13 cellular contexts compared by ENCODE assay signal in the genomic region with DNA sequence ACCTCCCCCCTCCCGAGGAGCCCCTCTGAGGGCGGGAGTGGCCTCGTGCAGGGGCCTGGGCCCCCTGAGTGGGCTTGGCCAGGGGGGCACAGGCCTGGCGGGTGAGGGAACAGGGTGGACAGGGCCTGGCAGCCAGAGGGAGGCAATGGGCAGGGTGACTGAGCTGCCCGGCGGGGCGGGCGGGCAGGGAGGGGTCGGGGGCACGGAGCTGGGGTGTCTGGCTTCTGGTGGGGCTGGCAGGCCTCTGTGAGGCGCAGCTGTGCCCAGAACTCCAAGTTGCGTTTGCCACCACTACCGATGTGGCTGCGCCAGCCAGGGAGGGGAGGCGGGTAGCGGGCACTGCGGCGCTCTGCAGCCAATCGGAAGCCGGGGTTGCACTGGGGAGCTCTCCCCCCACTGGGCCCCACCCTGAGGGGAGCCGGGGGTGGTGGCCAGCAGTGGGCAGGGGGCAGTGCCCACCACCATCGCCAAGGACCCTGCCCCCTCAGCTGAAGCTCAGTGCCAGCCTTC. TPM values are rescaled to one million over a fixed set of nuclear protein-coding genes. Genes with fewer than 3 reads are reported as not detected.
DNase-seq lines count a peak whose midpoint lies in the region; TF ChIP-seq lines count a peak whose summit lies in the region.
"Had no signal": no experiment of that assay in that cellular context is flagged by ENCODE, and none has a peak within 500 bp of the region (broad histone marks: within the 10 kb centered on the region; RNA-seq: fewer than 3 reads in every experiment).

No MANE protein-coding gene starts in this region.

- H3K36me3 Mint-ChIP-seq in brain (peaks cover 4% of the 10 kb centered on the region), Calu3 (ENCODE audit: insufficient read depth, unreplicated experiment) (no peaks in the 10 kb centered on the region)
- H3K36me3 Mint-ChIP-seq: WTC11 had no signal

- DNase-seq in C1 segment of cervical spinal cord (lab: John Stamatoyannopoulos, UW) (peak in 13 of 14 donors; percentile 48 to 99 (median 90)), Calu3 (no peak), BE2C (no peak), NCI-H1436 treated with DMSO at 0.1 percent for 48 hours (lab: John Stamatoyannopoulos, UW) (no peak)
- no peak for DNase-seq in activated CD4-positive, alpha-beta T cell treated with anti-CD3 and anti-CD28 coated beads for 4 hours
- DNase-seq: activated naive CD4-positive, alpha-beta T cell; effector memory CD8-positive, alpha-beta T cell; NCI-H2081 treated with DMSO at 0.1 percent for 48 hours; retina had no signal

- no peaks in the 10 kb centered on the region for H3K9me3 ChIP-seq in skeletal muscle tissue (ENCODE audit: control insufficient read depth in 3 of 3, low read length in 3 of 3)
- H3K9me3 ChIP-seq in BE2C: no peaks in the 10 kb centered on the region

- H3K9me3 Mint-ChIP-seq in brain (peaks cover 0 to 7% (median 0%) of the 10 kb centered on the region in 5 experiments), Calu3 (ENCODE audit: low read depth, unreplicated experiment) (no peaks in the 10 kb centered on the region)
- H3K9me3 Mint-ChIP-seq: effector memory CD8-positive, alpha-beta T cell; WTC11 had no signal

- H3K4me1 Mint-ChIP-seq in brain (peaks cover 11% of the 10 kb centered on the region), Calu3 (ENCODE audit: low read depth, unreplicated experiment) (no peaks in the 10 kb centered on the region)
- H3K4me1 Mint-ChIP-seq: WTC11 had no signal

- peaks cover 80 to 91% (median 89%) of the 10 kb centered on the region in 3 donors for H3K4me1 ChIP-seq in skeletal muscle tissue (ENCODE audit: control insufficient read depth in 3 of 3, insufficient read depth in 3 of 3, low read length in 3 of 3)
- H3K4me1 ChIP-seq in BE2C: no peaks in the 10 kb centered on the region

- H3K27ac ChIP-seq in layer of hippocampus (ENCODE audit: low read depth, low read length): peak overlapping the region; percentile 97
- H3K27ac ChIP-seq in skeletal muscle tissue (ENCODE audit: low read depth, low read length): peak overlapping the region; percentile 99

- H3K4me3 ChIP-seq in skeletal muscle tissue (ENCODE audit: low read length in 3 of 3) (peak overlapping the region; percentile 56 to 68 (median 62)), BE2C (ENCODE audit: low read depth, low read length) (no peak overlapping the region)

- no TSS peak for BruUV-seq in Calu3 (replicated peaks; lab: Mats Ljungman, UMichigan)

- H3K27me3 ChIP-seq in layer of hippocampus (ENCODE audit: control insufficient read depth, insufficient read depth, low read length) (no peaks in the 10 kb centered on the region), skeletal muscle tissue (ENCODE audit: control insufficient read depth in 3 of 3, insufficient read depth in 3 of 3, low read length in 3 of 3) (no peaks in the 10 kb centered on the region), BE2C (no peaks in the 10 kb centered on the region)

- H3K36me3 ChIP-seq in skeletal muscle tissue (ENCODE audit: control insufficient read depth in 3 of 3, insufficient read depth in 3 of 3, low read length in 3 of 3) (peaks cover 10 to 14% (median 10%) of the 10 kb centered on the region in 3 donors), BE2C (no peaks in the 10 kb centered on the region)

- H3K27ac Mint-ChIP-seq in brain: peak overlapping the region in 3 of 5 experiments; percentile 96 to 100 (median 100)
- H3K27ac Mint-ChIP-seq in Calu3 (ENCODE audit: unreplicated experiment): no peak overlapping the region
- H3K27ac Mint-ChIP-seq: effector memory CD8-positive, alpha-beta T cell; WTC11 had no signal

- intact Hi-C loops in Calu3 (cut with micrococcal nuclease; ENCODE audit: unreplicated experiment): no loop called here

- peaks cover 81% of the 10 kb centered on the region for H3K27me3 Mint-ChIP-seq in brain
- no peaks in the 10 kb centered on the region for H3K27me3 Mint-ChIP-seq in Calu3 (ENCODE audit: unreplicated experiment)

- TF ChIP-seq CTCF in brain (conservative IDR thresholded peaks at IDR 0.05): no peak
- no peak for TF ChIP-seq CTCF in Calu3 (IDR thresholded peaks at IDR 0.05; ENCODE audit: unreplicated experiment)
- TF ChIP-seq CTCF in BE2C (IDR thresholded peaks at IDR 0.05; ENCODE audit: low read depth, low read length): no peak

- H3K4me3 Mint-ChIP-seq in brain: peak overlapping the region in 2 of 5 experiments; percentile 67 to 77
- H3K4me3 Mint-ChIP-seq in Calu3 (ENCODE audit: low read depth, unreplicated experiment): no peak overlapping the region
- H3K4me3 Mint-ChIP-seq: effector memory CD8-positive, alpha-beta T cell; WTC11 had no signal

- H3K9ac ChIP-seq in skeletal muscle tissue (ENCODE audit: low read depth in 1 of 3, low read length in 3 of 3): peak overlapping the region; percentile 82 to 94 (median 82)

- CTCF ChIA-PET in Calu3 (lab: Charles Lee): interaction anchor here (0.6 to 0.7 kb wide), 2 partner anchors 29 to 1457 kb away, joined by 3 to 9 read pairs; no protein-coding TSS in a partner anchor

RNA-seq across cellular contexts. Expression of a gene that starts 7.2 kb away (rescaled TPM):
- 239 TPM for polyA plus RNA-seq in brain (ENCODE audit: insufficient read depth, low read depth, low replicate concordance)
- 49.1 TPM for total RNA-seq in skeletal muscle tissue
- 16.4 and 21.9 TPM in 2 replicates for total RNA-seq in Calu3 (2022)
- polyA plus RNA-seq in BE2C (2012; ENCODE audit: insufficient read depth, insufficient read length, low read depth): 34.1 TPM

RNA-seq across cellular contexts. Expression of a gene that starts 33.1 kb away (rescaled TPM):
- polyA plus RNA-seq in brain (ENCODE audit: insufficient read depth, low read depth, low replicate concordance): 0.56 TPM
- total RNA-seq in skeletal muscle tissue (not detected), Calu3 (2022) (0.21 and 0.47 TPM in 2 replicates)
- polyA plus RNA-seq in BE2C (2012; ENCODE audit: insufficient read depth, insufficient read length, low read depth): 0.25 TPM

RNA-seq across cellular contexts. Expression of a gene that starts 45.4 kb away (rescaled TPM):
- polyA plus RNA-seq in brain (ENCODE audit: insufficient read depth, low read depth, low replicate concordance): 73.8 TPM
- 21.4 TPM for total RNA-seq in skeletal muscle tissue
- 20.0 and 21.6 TPM in 2 replicates for total RNA-seq in Calu3 (2022)
- 314 TPM for polyA plus RNA-seq in BE2C (2012; ENCODE audit: insufficient read depth, insufficient read length, low read depth)

RNA-seq across cellular contexts. Expression of a gene that starts 56.8 kb away (rescaled TPM):
- polyA plus RNA-seq in brain (ENCODE audit: insufficient read depth, low read depth, low replicate concordance): 343 TPM
- 57.9 TPM for total RNA-seq in skeletal muscle tissue
- total RNA-seq in Calu3 (2022): 101 and 110 TPM in 2 replicates
- polyA plus RNA-seq in BE2C (2012; ENCODE audit: insufficient read depth, insufficient read length, low read depth): 407 TPM

Comparison
In these comparisons a context has a peak if more than half of its experiments do, and no peak if none do; other contexts are left out.
1. DNase-seq: peak in C1 segment of cervical spinal cord (13 of 14); none in Calu3 (single experiment), activated CD4-positive, alpha-beta T cell treated with anti-CD3 and anti-CD28 coated beads for 4 hours (0 of 2), BE2C (single experiment) and NCI-H1436 treated with DMSO at 0.1 percent for 48 hours (single experiment).